Comparison of ENCODE assay signal across 1 cellular context in genomic region chr11:77178150-77178549, GRCh38.
TF ChIP-seq lines count a peak whose summit lies in the region.

No MANE protein-coding gene starts in this region.

TF ChIP-seq in K562, 482 proteins besides CTCF, POLR2A, EP300 and RAD21 (continued from another document):
- TF ChIP-seq ARID3B (CRISPR knock-in tag; IDR thresholded peaks at IDR 0.05; ENCODE audit: borderline replicate concordance): no peak
